In genomic region chr5:171736976-171737848, GRCh38 we compare ENCODE assay signal across 24 cellular contexts. TPM values are rescaled to one million over a fixed set of nuclear protein-coding genes. Genes with fewer than 3 reads are reported as not detected.
A peak's percentile ranks its signal among the peaks of the same experiment; 100 is the strongest.
DNase-seq lines count a peak whose midpoint lies in the region; ATAC-seq and TF ChIP-seq lines count a peak whose summit lies in the region.
"Had no signal": no experiment of that assay in that cellular context is flagged by ENCODE, and none has a peak within 500 bp of the region (broad histone marks: within the 10 kb centered on the region; RNA-seq: fewer than 3 reads in every experiment).

No MANE protein-coding gene starts in this region.

- H3K4me3 ChIP-seq in fibroblast of the aortic adventitia (ENCODE audit: low read depth, low read length) (no peak overlapping the region), lower lobe of right lung (no peak overlapping the region), aorta (ENCODE audit: low read length in 2 of 2) (no peak overlapping the region)
- H3K4me3 ChIP-seq: breast epithelium, esophagus muscularis mucosa, Peyer's patch, spleen, transverse colon had no signal

- H3K27ac ChIP-seq in lower lobe of right lung (no peak overlapping the region), aorta (ENCODE audit: low read depth in 1 of 2, low read length in 2 of 2) (no peak overlapping the region)
- H3K27ac ChIP-seq: breast epithelium, esophagus muscularis mucosa, Peyer's patch, spleen, transverse colon had no signal

- peak; percentile 88 for ATAC-seq in Right ventricle myocardium inferior
- peak; percentile 75 to 80 for ATAC-seq in lower lobe of right lung
- ATAC-seq in aorta (ENCODE audit: low FRiP score), result peak; percentile 61
- ATAC-seq: SK-N-SH treated with all-trans-retinoic acid at 6 μM for 48 hours had no signal

- intact Hi-C loops in Right ventricle myocardium inferior (cut with DNase I), result loop anchor here (2.0 to 5.0 kb wide), 4 partner anchors 26 to 315 kb away; no protein-coding TSS in a partner anchor
- intact Hi-C loops in cardiac septum (cut with DNase I), result loop anchor here (2.0 to 10.0 kb wide), 4 partner anchors 35 to 156 kb away; no protein-coding TSS in a partner anchor
- intact Hi-C loops in lower lobe of right lung (cut with DNase I), result no loop called here
- intact Hi-C loops in aorta (cut with DNase I), result no loop called here

- H3K4me1 ChIP-seq in lower lobe of right lung (peaks cover 14% of the 10 kb centered on the region), aorta (ENCODE audit: control insufficient read depth in 1 of 2, insufficient read depth in 2 of 2, low read length in 2 of 2) (no peaks in the 10 kb centered on the region)
- H3K4me1 ChIP-seq: breast epithelium, Peyer's patch, transverse colon had no signal

- TF ChIP-seq CTCF in fibroblast of the aortic adventitia (IDR thresholded peaks at IDR 0.05; ENCODE audit: insufficient read depth, low read length) (peak; percentile 33), lower lobe of right lung (IDR thresholded peaks at IDR 0.05) (peak; percentile 13)

- WGBS in aorta, 2 donors, result 31 to 40% methylated on average over 10 of the region's 10 CpGs

- H3K9me3 ChIP-seq in lower lobe of right lung (no peaks in the 10 kb centered on the region), aorta (ENCODE audit: control insufficient read depth, low read length) (no peaks in the 10 kb centered on the region)
- H3K9me3 ChIP-seq: breast epithelium, esophagus muscularis mucosa, Peyer's patch, spleen, transverse colon had no signal

- H3K36me3 ChIP-seq in lower lobe of right lung (no peaks in the 10 kb centered on the region), aorta (ENCODE audit: control insufficient read depth in 1 of 2, insufficient read depth in 2 of 2, low read length in 1 of 2) (no peaks in the 10 kb centered on the region)
- H3K36me3 ChIP-seq: breast epithelium, esophagus muscularis mucosa, Peyer's patch, spleen, transverse colon had no signal

- DNase-seq in Right ventricle myocardium inferior (ENCODE audit: missing footprints) (no peak), cardiac septum (ENCODE audit: low spot score) (no peak), fibroblast of the aortic adventitia (ENCODE audit: low read depth) (peak; percentile 91), lower lobe of right lung (peak; percentile 56), aorta (no peak), superior temporal gyrus (ENCODE audit: extremely low spot score) (no peak), NOMO-1 treated with dmso at 0.1 percent for 144 hours (lab: John Stamatoyannopoulos, UW; ENCODE audit: unreplicated experiment) (no peak), HPDE6-E6E7 (ENCODE audit: extremely low spot score) (no peak)
- DNase-seq: activated CD4-positive, alpha-beta T cell treated with anti-CD3 and anti-CD28 coated beads, Interleukin-2, amount 50 U/mL, for 1 hour; activated naive CD4-positive, alpha-beta T cell treated with anti-CD3 and anti-CD28 coated beads, Interleukin-2, amount 50 U/mL, for 16 hours; CD4-positive, alpha-beta memory T cell; DND-41; HCEC 1CT; Kasumi-1; naive B cell; NCI-H1436; Peyer's patch; spleen; transverse colon had no signal

- no peaks in the 10 kb centered on the region for H3K27me3 ChIP-seq in lower lobe of right lung (ENCODE audit: low read depth)
- no peaks in the 10 kb centered on the region for H3K27me3 ChIP-seq in aorta (ENCODE audit: control insufficient read depth in 1 of 2, insufficient read depth in 2 of 2, low read length in 1 of 2)
- H3K27me3 ChIP-seq: breast epithelium, esophagus muscularis mucosa, Peyer's patch, transverse colon had no signal

RNA-seq across cellular contexts. Expression of gene SMIM23, which starts 48.4 kb away (rescaled TPM):
- not detected for total RNA-seq in Right ventricle myocardium inferior
- total RNA-seq in cardiac septum, result not detected
- not detected in 2 replicates for total RNA-seq in fibroblast of the aortic adventitia (ENCODE audit: low replicate concordance)
- not detected for total RNA-seq in lower lobe of right lung
- not detected for total RNA-seq in aorta
- not detected for polyA plus RNA-seq in aorta
- total RNA-seq: breast epithelium; CD4-positive, alpha-beta memory T cell; esophagus muscularis mucosa; HT-29; lower leg skin; Peyer's patch; spleen; transverse colon had no signal
- polyA plus RNA-seq: CD4-positive, alpha-beta memory T cell; spleen had no signal

Comparison
In these comparisons a context has a peak if more than half of its experiments do, and no peak if none do; other contexts are left out.
1. DNase-seq: peak in fibroblast of the aortic adventitia (single experiment) and lower lobe of right lung (single experiment); none in Right ventricle myocardium inferior (single experiment), cardiac septum (single experiment), aorta (0 of 2), superior temporal gyrus (single experiment), NOMO-1 treated with dmso at 0.1 percent for 144 hours (single experiment) and HPDE6-E6E7 (single experiment).
2. intact Hi-C loops: an anchor here in Right ventricle myocardium inferior (2.0 to 5.0 kb wide) and cardiac septum (2.0 to 10.0 kb wide); none called in lower lobe of right lung and aorta.
3. Peak in every context shown above with its lines, with median percentiles within 50 percentile points of each other: ATAC-seq.